Comparison of ENCODE assay signal across 12 cellular contexts in the genomic region with DNA sequence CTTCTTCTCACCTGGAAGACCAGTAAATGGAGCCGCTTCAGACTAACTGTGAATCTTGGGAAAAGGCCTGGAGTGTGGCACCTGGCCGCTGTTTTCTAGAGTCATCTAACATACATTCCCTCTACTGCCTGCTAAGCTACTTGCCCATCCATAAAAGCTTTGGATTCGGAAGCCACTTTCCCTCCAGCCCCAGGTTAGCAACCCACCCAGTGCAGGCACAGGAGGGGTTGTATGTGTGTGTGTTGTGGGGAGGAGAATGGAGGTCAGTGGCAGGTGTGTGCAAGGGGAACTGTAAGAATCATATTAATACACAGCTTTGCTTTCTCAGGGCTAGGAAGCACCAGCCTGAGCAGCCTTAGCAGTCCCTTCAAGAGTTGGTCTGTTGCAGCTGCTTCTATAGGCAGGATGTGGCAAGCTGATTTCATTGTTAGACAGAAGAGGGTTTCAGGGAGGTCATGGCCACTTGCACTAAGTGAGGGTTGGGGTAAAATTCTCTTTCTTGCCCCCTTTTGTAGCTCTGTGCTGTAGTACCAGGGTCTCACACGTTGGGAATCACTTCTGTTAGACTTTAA. TPM values are rescaled to one million over a fixed set of nuclear protein-coding genes. Genes with fewer than 3 reads are reported as not detected.
A peak's percentile ranks its signal among the peaks of the same experiment; 100 is the strongest.
DNase-seq lines count a peak whose midpoint lies in the region; ATAC-seq and TF ChIP-seq lines count a peak whose summit lies in the region.
"Had no signal": no experiment of that assay in that cellular context is flagged by ENCODE, and none has a peak within 500 bp of the region (broad histone marks: within the 10 kb centered on the region; RNA-seq: fewer than 3 reads in every experiment).

No MANE protein-coding gene starts in this region.

- H3K27me3 Mint-ChIP-seq in CD4-positive, CD25-positive, alpha-beta regulatory T cell: no peaks in the 10 kb centered on the region

- no peak overlapping the region for H3K4me3 ChIP-seq in CD4-positive, CD25-positive, alpha-beta regulatory T cell (ENCODE audit: low read depth, low read length)
- H3K4me3 ChIP-seq in SK-N-SH (ENCODE audit: low read depth in 2 of 2, low read length in 1 of 2) (no peak overlapping the region), aorta (ENCODE audit: low read length in 2 of 2) (no peak overlapping the region)
- H3K4me3 ChIP-seq: ascending aorta, K562 had no signal

- peaks cover 39 to 68% (median 58%) of the 10 kb centered on the region in 4 donors for H3K4me1 Mint-ChIP-seq in CD4-positive, CD25-positive, alpha-beta regulatory T cell

- H3K4me3 Mint-ChIP-seq in CD4-positive, CD25-positive, alpha-beta regulatory T cell: no peak overlapping the region

- POLR2A ChIA-PET in SK-N-SH (lab: Yijun Ruan, JAX): no interaction called here

- TF ChIP-seq CTCF in SK-N-SH (IDR thresholded peaks at IDR 0.05): no peak

- 93% methylated on average over 4 of the region's 4 CpGs for WGBS in SK-N-SH (ENCODE audit: low lambda C conversion rate)
- WGBS in aorta, 2 donors: 87 to 91% methylated on average over 4 of the region's 4 CpGs

- intact Hi-C loops in aorta (cut with DNase I): no loop called here

- H3K9me3 Mint-ChIP-seq in CD4-positive, CD25-positive, alpha-beta regulatory T cell: peaks cover 0 to 1% (median 0%) of the 10 kb centered on the region in 7 donors

- TF ChIP-seq RAD21 in SK-N-SH (IDR thresholded peaks at IDR 0.05; ENCODE audit: low read length): no peak

- H3K4me1 ChIP-seq in CD4-positive, CD25-positive, alpha-beta regulatory T cell (ENCODE audit: control insufficient read depth, insufficient read depth, low read length, poor library complexity, severe bottlenecking): peaks cover 4% of the 10 kb centered on the region
- H3K4me1 ChIP-seq in SK-N-SH (ENCODE audit: control insufficient read depth in 1 of 2, insufficient read depth in 2 of 2, low read depth in 1 of 2, low read length in 1 of 2) (no peaks in the 10 kb centered on the region), aorta (ENCODE audit: control insufficient read depth in 1 of 2, insufficient read depth in 2 of 2, low read length in 2 of 2) (no peaks in the 10 kb centered on the region)
- H3K4me1 ChIP-seq: parathyroid adenoma had no signal

- H2AFZ ChIP-seq in SK-N-SH (ENCODE audit: low read depth): no peak overlapping the region
- H2AFZ ChIP-seq: parathyroid adenoma had no signal

- H3F3A ChIP-seq in SK-N-SH (replicated peaks; ENCODE audit: insufficient read depth): peaks cover 5% of the 10 kb centered on the region

- H3K79me2 ChIP-seq in SK-N-SH (ENCODE audit: insufficient read depth): peaks cover 20% of the 10 kb centered on the region; the same call in 1 of the 2 replicates

- H3K27me3 ChIP-seq in CD4-positive, CD25-positive, alpha-beta regulatory T cell (ENCODE audit: control insufficient read depth, insufficient read depth, low read length): no peaks in the 10 kb centered on the region
- H3K27me3 ChIP-seq in SK-N-SH (ENCODE audit: insufficient read depth) (no peaks in the 10 kb centered on the region), aorta (ENCODE audit: control insufficient read depth in 1 of 2, insufficient read depth in 2 of 2, low read length in 1 of 2) (no peaks in the 10 kb centered on the region)
- H3K27me3 ChIP-seq: ascending aorta had no signal

- H3K27ac Mint-ChIP-seq in CD4-positive, CD25-positive, alpha-beta regulatory T cell: peak overlapping the region in 2 of 3 donors; percentile 68 to 78

- H3K9me2 ChIP-seq in SK-N-SH: no peaks in the 10 kb centered on the region

- no peak overlapping the region for H3K27ac ChIP-seq in CD4-positive, CD25-positive, alpha-beta regulatory T cell (ENCODE audit: insufficient read depth, low read length, poor library complexity, severe bottlenecking)
- H3K27ac ChIP-seq in SK-N-SH (ENCODE audit: low read depth in 2 of 2, low read length in 1 of 2) (no peak overlapping the region), aorta (ENCODE audit: low read depth in 1 of 2, low read length in 2 of 2) (no peak overlapping the region)
- H3K27ac ChIP-seq: ascending aorta, parathyroid adenoma had no signal

- peak in 1 of 3 donors; percentile 67 for DNase-seq in CD4-positive, CD25-positive, alpha-beta regulatory T cell
- no peak for DNase-seq in SK-N-SH
- DNase-seq in NCI-H69 (lab: John Stamatoyannopoulos, UW): no peak
- DNase-seq in cortex of kidney (lab: John Stamatoyannopoulos, UW): no peak
- no peak for DNase-seq in aorta
- DNase-seq: NCI-H526 had no signal

- H3K9me3 ChIP-seq in CD4-positive, CD25-positive, alpha-beta regulatory T cell (ENCODE audit: control insufficient read depth in 2 of 2, low read length in 2 of 2): no peaks in the 10 kb centered on the region
- no peaks in the 10 kb centered on the region for H3K9me3 ChIP-seq in SK-N-SH
- H3K9me3 ChIP-seq in aorta (ENCODE audit: control insufficient read depth, low read length): no peaks in the 10 kb centered on the region
- H3K9me3 ChIP-seq: ascending aorta had no signal

- H3K36me3 Mint-ChIP-seq in CD4-positive, CD25-positive, alpha-beta regulatory T cell: peaks cover 51% of the 10 kb centered on the region

- H3K36me3 ChIP-seq in CD4-positive, CD25-positive, alpha-beta regulatory T cell (ENCODE audit: control insufficient read depth, insufficient read depth, low read length): peaks cover 17% of the 10 kb centered on the region
- H3K36me3 ChIP-seq in SK-N-SH (replicated peaks in 1 of 2; ENCODE audit: control insufficient read depth in 1 of 2, insufficient read depth in 2 of 2, low read length in 1 of 2) (peaks cover 10 to 20% of the 10 kb centered on the region in 2 experiments), aorta (ENCODE audit: control insufficient read depth in 1 of 2, insufficient read depth in 2 of 2, low read length in 1 of 2) (peaks cover 0 to 2% of the 10 kb centered on the region in 2 donors)

- no peak overlapping the region for H3K9ac ChIP-seq in SK-N-SH
- H3K9ac ChIP-seq: parathyroid adenoma had no signal

- no peak for TF ChIP-seq EP300 in SK-N-SH (IDR thresholded peaks at IDR 0.05; ENCODE audit: borderline replicate concordance in 1 of 2, low read depth in 1 of 2, low read length in 1 of 2)

- no peak overlapping the region for H3K4me2 ChIP-seq in SK-N-SH

- ATAC-seq in CD4-positive, CD25-positive, alpha-beta regulatory T cell (ENCODE audit: low read depth in 2 of 2): peak; percentile 71 to 83
- ATAC-seq in GM19025 (IDR thresholded peaks at IDR 0.05; ENCODE audit: low read depth, unreplicated experiment) (peak; percentile 69), HG02763 (IDR thresholded peaks at IDR 0.05; ENCODE audit: unreplicated experiment) (peak; percentile 81), HG03558 (IDR thresholded peaks at IDR 0.05; ENCODE audit: extremely low read depth, unreplicated experiment) (peak; percentile 75), aorta (ENCODE audit: low FRiP score) (no peak)
- ATAC-seq: K562 had no signal

- no peaks in the 10 kb centered on the region for H4K20me1 ChIP-seq in SK-N-SH (ENCODE audit: insufficient read depth)

- CTCF ChIA-PET in SK-N-SH (lab: Yijun Ruan, JAX): interaction anchor here (0.8 to 3.2 kb wide), 3 partner anchors 10 to 264 kb away, joined by 3 to 22 read pairs (median 6); no protein-coding TSS in a partner anchor

TF ChIP-seq in SK-N-SH, 30 proteins besides CTCF, POLR2A, EP300 and RAD21:
- TF ChIP-seq FOXJ3 (CRISPR knock-in tag; IDR thresholded peaks at IDR 0.05) (no peak), MEF2A (IDR thresholded peaks at IDR 0.05; ENCODE audit: borderline replicate concordance, low read depth) (no peak)
- TF ChIP-seq, protein P1, sequence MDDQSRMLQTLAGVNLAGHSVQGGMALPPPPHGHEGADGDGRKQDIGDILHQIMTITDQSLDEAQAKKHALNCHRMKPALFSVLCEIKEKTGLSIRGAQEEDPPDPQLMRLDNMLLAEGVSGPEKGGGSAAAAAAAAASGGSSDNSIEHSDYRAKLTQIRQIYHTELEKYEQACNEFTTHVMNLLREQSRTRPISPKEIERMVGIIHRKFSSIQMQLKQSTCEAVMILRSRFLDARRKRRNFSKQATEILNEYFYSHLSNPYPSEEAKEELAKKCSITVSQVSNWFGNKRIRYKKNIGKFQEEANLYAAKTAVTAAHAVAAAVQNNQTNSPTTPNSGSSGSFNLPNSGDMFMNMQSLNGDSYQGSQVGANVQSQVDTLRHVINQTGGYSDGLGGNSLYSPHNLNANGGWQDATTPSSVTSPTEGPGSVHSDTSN (IDR thresholded peaks at IDR 0.05): no peak

RNA-seq across cellular contexts. Expression of a gene that starts 8.9 kb away (rescaled TPM):
- total RNA-seq in CD4-positive, CD25-positive, alpha-beta regulatory T cell: 26.2 TPM
- polyA plus RNA-seq in CD4-positive, CD25-positive, alpha-beta regulatory T cell: 10 to 100 TPM in 3 of 4 donors, 1 to 10 TPM in 1; 9.8 to 12.3 (median 11.3) TPM
- polyA plus RNA-seq in SK-N-SH (2012; rRNA removed): 2.9 and 3.3 TPM in 2 replicates
- polyA plus RNA-seq in SK-N-SH (2012; cell fraction: cytosol; rRNA removed): 3.6 and 3.7 TPM in 2 replicates
- polyA plus RNA-seq in SK-N-SH (2012; cell fraction: nucleus; rRNA removed): 2.8 and 4.1 TPM in 2 replicates
- total RNA-seq in aorta: 10 to 100 TPM; 15.5 to 20.0 TPM
- polyA plus RNA-seq in aorta: 10 to 100 TPM in 1 of 2 donors, 1 to 10 TPM in 1; 3.9 to 12.3 TPM

RNA-seq across cellular contexts. Expression of a gene that starts 9.1 kb away (rescaled TPM):
- total RNA-seq in CD4-positive, CD25-positive, alpha-beta regulatory T cell: 2.9 TPM
- 1 to 10 TPM; 4.2 to 6.7 (median 4.9) TPM for polyA plus RNA-seq in CD4-positive, CD25-positive, alpha-beta regulatory T cell
- polyA plus RNA-seq in SK-N-SH (2012; rRNA removed): 1.3 and 1.9 TPM in 2 replicates
- 2.3 TPM in 2 replicates for polyA plus RNA-seq in SK-N-SH (2012; cell fraction: cytosol; rRNA removed)
- 0.75 and 1.1 TPM in 2 replicates for polyA plus RNA-seq in SK-N-SH (2012; cell fraction: nucleus; rRNA removed)
- 1 to 10 TPM; 4.5 to 7.1 TPM for total RNA-seq in aorta
- polyA plus RNA-seq in aorta: 1 to 10 TPM; 2.3 to 4.3 TPM

RNA-seq across cellular contexts. Expression of a gene that starts 43.4 kb away (rescaled TPM):
- total RNA-seq in CD4-positive, CD25-positive, alpha-beta regulatory T cell: not detected
- under 1 TPM in 1 of 4 donors, not detected in 3; 0.95 TPM for polyA plus RNA-seq in CD4-positive, CD25-positive, alpha-beta regulatory T cell
- not detected in 2 replicates for polyA plus RNA-seq in SK-N-SH (2012; rRNA removed)
- polyA plus RNA-seq in SK-N-SH (2012; cell fraction: cytosol; rRNA removed): not detected in 2 replicates
- polyA plus RNA-seq in SK-N-SH (2012; cell fraction: nucleus; rRNA removed): not detected in 2 replicates
- total RNA-seq in aorta: under 1 TPM in 1 of 2 donors, not detected in 1; 0.54 TPM
- 1 to 10 TPM in 1 of 2 donors, not detected in 1; 7.1 TPM for polyA plus RNA-seq in aorta
- total RNA-seq: ascending aorta, K562 had no signal
